8 cellular contexts compared by ENCODE assay signal in genomic region chr3:168249048-168249538, GRCh38.
DNase-seq lines count a peak whose midpoint lies in the region; ATAC-seq lines count a peak whose summit lies in the region.

No MANE protein-coding gene starts in this region.

- H3K9ac ChIP-seq in ES-I3 (ENCODE audit: low read depth, low read length) (peak overlapping the region; percentile 75), duodenal mucosa (ENCODE audit: low read depth in 1 of 2, low read length in 2 of 2) (no peak overlapping the region)

- peak overlapping the region; percentile 65 to 68 for H3K4me3 ChIP-seq in duodenal mucosa (ENCODE audit: low read depth in 1 of 2, low read length in 2 of 2)
- no peak overlapping the region for H3K4me3 ChIP-seq in effector memory CD4-positive, alpha-beta T cell (ENCODE audit: insufficient read depth, low read depth, low read length, poor library complexity, severe bottlenecking)

- no peaks in the 10 kb centered on the region for H3K9me3 ChIP-seq in ES-I3 (ENCODE audit: control insufficient read depth, insufficient read depth, low read length)
- H3K9me3 ChIP-seq in duodenal mucosa (ENCODE audit: control insufficient read depth in 1 of 2, low read length in 2 of 2), result no peaks in the 10 kb centered on the region
- no peaks in the 10 kb centered on the region for H3K9me3 ChIP-seq in effector memory CD4-positive, alpha-beta T cell (ENCODE audit: control insufficient read depth, low read length)

- peaks cover 21 to 50% of the 10 kb centered on the region in 2 donors for H3K27me3 ChIP-seq in duodenal mucosa (ENCODE audit: control insufficient read depth in 1 of 2, insufficient read depth in 2 of 2, low read length in 2 of 2)
- H3K27me3 ChIP-seq in effector memory CD4-positive, alpha-beta T cell (replicated peaks; ENCODE audit: control insufficient read depth, insufficient read depth, low read length, poor library complexity, severe bottlenecking), result no peaks in the 10 kb centered on the region

- ATAC-seq in GM21723 (IDR thresholded peaks at IDR 0.05; ENCODE audit: unreplicated experiment), result peak; percentile 15

- H3K27ac ChIP-seq in duodenal mucosa (ENCODE audit: low read depth, low read length), result no peak overlapping the region
- H3K27ac ChIP-seq in effector memory CD4-positive, alpha-beta T cell (ENCODE audit: insufficient read depth, low read length, poor library complexity, severe bottlenecking), result no peak overlapping the region

- DNase-seq in NCI-H2171 (lab: John Stamatoyannopoulos, UW), result peak; percentile 32
- peak; percentile 26 for DNase-seq in midbrain (lab: John Stamatoyannopoulos, UW)
- DNase-seq in stimulated activated CD4-positive, alpha-beta T cell treated with anti-CD3 and anti-CD28 coated beads, Interleukin-1b, Interleukin-23, amount 100 ng/mL, for 48 hours, result no peak
- no peak for DNase-seq in occipital lobe (lab: John Stamatoyannopoulos, UW)
- DNase-seq in effector memory CD4-positive, alpha-beta T cell, result no peak

- H3K36me3 ChIP-seq in ES-I3 (ENCODE audit: insufficient read depth, low read length), result no peaks in the 10 kb centered on the region
- H3K36me3 ChIP-seq in duodenal mucosa (ENCODE audit: control insufficient read depth in 1 of 2, insufficient read depth in 2 of 2, low read length in 2 of 2), result no peaks in the 10 kb centered on the region
- no peaks in the 10 kb centered on the region for H3K36me3 ChIP-seq in effector memory CD4-positive, alpha-beta T cell (ENCODE audit: control insufficient read depth, insufficient read depth, low read length)

- H3K4me1 ChIP-seq in ES-I3 (ENCODE audit: insufficient read depth, low read length) (no peaks in the 10 kb centered on the region; the same call in 1 of the 2 replicates), duodenal mucosa (ENCODE audit: control insufficient read depth in 1 of 2, insufficient read depth in 2 of 2, low read length in 2 of 2) (peaks cover 9 to 17% of the 10 kb centered on the region in 2 donors)
- no peaks in the 10 kb centered on the region for H3K4me1 ChIP-seq in effector memory CD4-positive, alpha-beta T cell (ENCODE audit: control insufficient read depth, insufficient read depth, low read length, poor library complexity, severe bottlenecking)

Comparison
In these comparisons a context has a peak if more than half of its experiments do, and no peak if none do; other contexts are left out.
1. DNase-seq: peak in NCI-H2171 (single experiment) and midbrain (single experiment); none in stimulated activated CD4-positive, alpha-beta T cell treated with anti-CD3 and anti-CD28 coated beads, Interleukin-1b, Interleukin-23, amount 100 ng/mL, for 48 hours (single experiment), occipital lobe (single experiment) and effector memory CD4-positive, alpha-beta T cell (0 of 3).